Comparison of ENCODE assay signal across 29 cellular contexts in the genomic region with DNA sequence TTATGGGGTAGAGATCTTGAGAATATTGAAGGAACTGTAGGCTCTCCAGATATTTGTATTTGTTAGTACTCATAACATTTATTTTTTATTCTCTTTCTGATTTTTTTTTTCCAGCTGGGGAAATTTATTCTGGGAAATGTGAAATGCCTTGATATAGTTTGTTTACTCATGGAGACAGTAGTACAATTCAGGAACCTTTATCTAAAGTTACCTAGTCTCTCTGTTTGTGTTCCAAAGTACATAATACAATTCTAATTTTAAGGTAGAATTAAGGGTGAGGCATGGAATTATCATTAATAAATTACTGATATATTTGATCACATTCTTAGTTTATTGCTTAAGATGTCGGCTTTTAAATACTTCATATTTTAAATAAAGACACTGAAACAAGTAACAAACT.
"Had no signal": no experiment of that assay in that cellular context is flagged by ENCODE, and none has a peak within 500 bp of the region (broad histone marks: within the 10 kb centered on the region; RNA-seq: fewer than 3 reads in every experiment).

No MANE protein-coding gene starts in this region.

- H3K27me3 ChIP-seq: stomach, suprapubic skin, testis, thyroid gland, tibial artery, tibial nerve, transverse colon, upper lobe of left lung, upper lobe of right lung, uterus, vagina had no signal

- DNase-seq: stimulated activated CD4-positive, alpha-beta T cell treated with anti-CD3 and anti-CD28 coated beads, Interleukin-2, amount 100 ng/mL, for 48 hours; stimulated activated CD4-positive, alpha-beta T cell treated with anti-CD3 and anti-CD28 coated beads, Interleukin-4, amount 100 ng/mL, for 1 hour; stimulated activated CD4-positive, alpha-beta T cell treated with anti-CD3 and anti-CD28 coated beads, Interleukin-4, amount 100 ng/mL, for 24 hours; stimulated activated CD4-positive, alpha-beta T cell treated with anti-CD3 and anti-CD28 coated beads, Interleukin-4, amount 100 ng/mL, for 4 hours; stimulated activated CD8-positive, alpha-beta memory T cell treated with anti-CD3 and anti-CD28 coated beads, Interleukin-4, amount 100 ng/mL, for 48 hours; stimulated activated naive B cell treated with anti-CD40 and anti-IgM and Interleukin-4, amounts not matched to agents 10 μg/mL and 1 μg/mL and 100 μg/mL, for 72 hours; stimulated activated naive CD4-positive, alpha-beta T cell; stimulated activated naive CD4-positive, alpha-beta T cell treated with Interleukin-2 at 50 U/mL for 16 hours; stimulated activated naive CD8-positive, alpha-beta T cell treated with anti-CD3 and anti-CD28 coated beads, Interleukin-15, amount 100 ng/mL, for 72 hours; stimulated activated naive CD8-positive, alpha-beta T cell treated with anti-CD3 and anti-CD28 coated beads, Interleukin-15, Interleukin-2, amounts not matched to agents 100 U/mL and 50 U/mL, for 24 hours; stomach; substantia nigra; testis; thyroid gland; tibial artery; transverse colon; trophoblast cell; upper lobe of left lung; upper lobe of right lung; uterus had no signal

- H3K27me3 Mint-ChIP-seq: stimulated activated memory B cell treated with anti-CD40 and anti-IgM and Interleukin-4, amounts not matched to agents 10 μg/mL and 1 μg/mL and 100 μg/mL, for 72 hours; stimulated activated naive B cell treated with anti-CD40 and anti-IgM and Interleukin-4, amounts not matched to agents 10 μg/mL and 1 μg/mL and 100 μg/mL, for 72 hours; stimulated activated naive CD8-positive, alpha-beta T cell treated with anti-CD3 and anti-CD28 coated beads, Interleukin-15, amount 100 ng/mL, for 72 hours; stimulated activated naive CD8-positive, alpha-beta T cell treated with anti-CD3 and anti-CD28 coated beads, Interleukin-15, Interleukin-2, amounts not matched to agents 100 ng/mL and 50 ng/mL, for 24 hours; type B pancreatic cell had no signal

- H3K4me1 ChIP-seq: stomach, suprapubic skin, testis, thyroid gland, tibial nerve, transverse colon, upper lobe of left lung, upper lobe of right lung, uterus, vagina had no signal

- H3K27ac Mint-ChIP-seq: stimulated activated effector memory CD8-positive, alpha-beta T cell treated with anti-CD3 and anti-CD28 coated beads, Interleukin-12 subunit alpha, Interleukin-12 subunit beta, amount 100 ng/mL, for 72 hours; stimulated activated memory B cell treated with anti-CD40 and anti-IgM and Interleukin-4, amounts not matched to agents 10 μg/mL and 1 μg/mL and 100 μg/mL, for 72 hours; stimulated activated naive B cell treated with anti-CD40 and anti-IgM and Interleukin-4, amounts not matched to agents 10 μg/mL and 1 μg/mL and 100 μg/mL, for 72 hours; stimulated activated naive CD8-positive, alpha-beta T cell treated with anti-CD3 and anti-CD28 coated beads, Interleukin-15, amount 100 ng/mL, for 72 hours; stimulated activated naive CD8-positive, alpha-beta T cell treated with anti-CD3 and anti-CD28 coated beads, Interleukin-15, Interleukin-2, amounts not matched to agents 100 ng/mL and 50 ng/mL, for 24 hours; type B pancreatic cell had no signal

- H3K4me3 Mint-ChIP-seq: stimulated activated effector memory CD8-positive, alpha-beta T cell treated with anti-CD3 and anti-CD28 coated beads, Interleukin-12 subunit alpha, Interleukin-12 subunit beta, amount 100 ng/mL, for 72 hours; stimulated activated memory B cell treated with anti-CD40 and anti-IgM and Interleukin-4, amounts not matched to agents 10 μg/mL and 1 μg/mL and 100 μg/mL, for 72 hours; stimulated activated naive B cell treated with anti-CD40 and anti-IgM and Interleukin-4, amounts not matched to agents 10 μg/mL and 1 μg/mL and 100 μg/mL, for 72 hours; stimulated activated naive CD8-positive, alpha-beta T cell treated with anti-CD3 and anti-CD28 coated beads, Interleukin-15, amount 100 ng/mL, for 72 hours; stimulated activated naive CD8-positive, alpha-beta T cell treated with anti-CD3 and anti-CD28 coated beads, Interleukin-15, Interleukin-2, amounts not matched to agents 100 ng/mL and 50 ng/mL, for 24 hours; type B pancreatic cell had no signal

- H3K36me3 ChIP-seq: stomach, suprapubic skin, thoracic aorta, thyroid gland, tibial artery, tibial nerve, transverse colon, upper lobe of left lung, upper lobe of right lung, uterus, vagina had no signal

- H3K9me3 ChIP-seq: stomach, suprapubic skin, testis, thoracic aorta, thyroid gland, tibial artery, tibial nerve, transverse colon, upper lobe of left lung, upper lobe of right lung, uterus, vagina had no signal

- ATAC-seq: stimulated activated effector memory CD8-positive, alpha-beta T cell treated with anti-CD3 and anti-CD28 coated beads, Interleukin-12 subunit alpha, Interleukin-12 subunit beta, amount 100 ng/mL, for 72 hours; stimulated activated memory B cell treated with anti-CD40 and anti-IgM and Interleukin-4, amounts not matched to agents 10 μg/mL and 1 μg/mL and 100 μg/mL, for 72 hours; stimulated activated naive B cell treated with anti-CD40 and anti-IgM and Interleukin-4, amounts not matched to agents 10 μg/mL and 1 μg/mL and 100 μg/mL, for 72 hours; stimulated activated naive CD8-positive, alpha-beta T cell treated with anti-CD3 and anti-CD28 coated beads, Interleukin-15, amount 100 ng/mL, for 72 hours; stimulated activated naive CD8-positive, alpha-beta T cell treated with anti-CD3 and anti-CD28 coated beads, Interleukin-15, Interleukin-2, amounts not matched to agents 100 U/mL and 50 U/mL, for 24 hours; upper lobe of right lung had no signal

- H3K4me1 Mint-ChIP-seq: stimulated activated memory B cell treated with anti-CD40 and anti-IgM and Interleukin-4, amounts not matched to agents 10 μg/mL and 1 μg/mL and 100 μg/mL, for 72 hours; stimulated activated naive CD8-positive, alpha-beta T cell treated with anti-CD3 and anti-CD28 coated beads, Interleukin-15, amount 100 ng/mL, for 72 hours had no signal

- FAIRE-seq: urothelium cell line had no signal

- H3K9me3 Mint-ChIP-seq: stimulated activated effector memory CD8-positive, alpha-beta T cell treated with anti-CD3 and anti-CD28 coated beads, Interleukin-12 subunit alpha, Interleukin-12 subunit beta, amount 100 ng/mL, for 72 hours; stimulated activated memory B cell treated with anti-CD40 and anti-IgM and Interleukin-4, amounts not matched to agents 10 μg/mL and 1 μg/mL and 100 μg/mL, for 72 hours; stimulated activated naive B cell treated with anti-CD40 and anti-IgM and Interleukin-4, amounts not matched to agents 10 μg/mL and 1 μg/mL and 100 μg/mL, for 72 hours; stimulated activated naive CD8-positive, alpha-beta T cell treated with anti-CD3 and anti-CD28 coated beads, Interleukin-15, amount 100 ng/mL, for 72 hours; stimulated activated naive CD8-positive, alpha-beta T cell treated with anti-CD3 and anti-CD28 coated beads, Interleukin-15, Interleukin-2, amounts not matched to agents 100 ng/mL and 50 ng/mL, for 24 hours had no signal

- H3K4me3 ChIP-seq: stomach, suprapubic skin, testis, thoracic aorta, thyroid gland, tibial artery, tibial nerve, transverse colon, upper lobe of left lung, upper lobe of right lung, uterus, vagina had no signal

- H3K27ac ChIP-seq: stomach, suprapubic skin, testis, thyroid gland, tibial nerve, transverse colon, upper lobe of left lung, upper lobe of right lung, uterus, vagina had no signal

- H3K36me3 Mint-ChIP-seq: stimulated activated effector memory CD8-positive, alpha-beta T cell treated with anti-CD3 and anti-CD28 coated beads, Interleukin-12 subunit alpha, Interleukin-12 subunit beta, amount 100 ng/mL, for 72 hours; type B pancreatic cell had no signal
